12 cellular contexts compared by ENCODE assay signal in the genomic region with DNA sequence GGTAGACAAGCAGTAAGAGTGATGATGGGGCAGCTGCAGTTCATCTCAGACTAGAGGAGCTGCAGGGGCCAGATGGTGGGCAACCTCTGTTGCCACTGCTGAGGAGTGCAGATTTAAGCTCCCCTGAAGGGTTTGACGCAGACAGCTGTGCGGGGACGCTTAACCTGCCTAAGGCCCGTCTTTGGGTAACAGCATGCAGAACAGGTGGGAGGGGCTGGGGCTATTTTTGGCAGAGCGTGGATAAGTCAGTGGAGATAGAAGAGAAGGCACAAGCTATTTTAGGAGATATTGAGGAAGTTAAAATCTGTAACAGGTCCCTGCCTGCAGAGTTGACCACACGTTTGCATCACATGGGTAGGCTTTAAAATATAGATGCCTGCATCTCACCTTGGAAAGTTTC. TPM values are rescaled to one million over a fixed set of nuclear protein-coding genes. Genes with fewer than 3 reads are reported as not detected.
DNase-seq lines count a peak whose midpoint lies in the region; FAIRE-seq and TF ChIP-seq lines count a peak whose summit lies in the region.
"Had no signal": no experiment of that assay in that cellular context is flagged by ENCODE, and none has a peak within 500 bp of the region (broad histone marks: within the 10 kb centered on the region; RNA-seq: fewer than 3 reads in every experiment).

No MANE protein-coding gene starts in this region.

- DNase-seq in A673 (ENCODE audit: low spot score) (no peak), GM19239 (ENCODE audit: insufficient read length, low spot score) (no peak), cardiac muscle cell (ENCODE audit: low read depth in 1 of 2, low spot score in 1 of 2) (peak in 1 of 2 donors; percentile 81), NCI-H345 treated with DMSO at 0.1 percent for 48 hours (lab: John Stamatoyannopoulos, UW; ENCODE audit: unreplicated experiment) (no peak), SW 1271 (lab: John Stamatoyannopoulos, UW) (no peak), NCI-H1417 (lab: John Stamatoyannopoulos, UW) (no peak), MV-4-11 (lab: John Stamatoyannopoulos, UW) (no peak)
- DNase-seq: AML-193, mesendoderm, T1000, uterus had no signal

- H3K9me3 ChIP-seq in A673 (ENCODE audit: low read depth, low read length, poor library complexity, severe bottlenecking) (no peaks in the 10 kb centered on the region), Loucy (ENCODE audit: insufficient read depth, low read depth, low read length) (no peaks in the 10 kb centered on the region), cardiac muscle cell (ENCODE audit: low read depth) (no peaks in the 10 kb centered on the region)
- H3K9me3 ChIP-seq: uterus had no signal

- H3K36me3 ChIP-seq in A673 (ENCODE audit: insufficient read depth, low read length, poor library complexity, severe bottlenecking) = peaks cover 65% of the 10 kb centered on the region
- peaks cover 4% of the 10 kb centered on the region; the same call in 1 of the 2 replicates for H3K36me3 ChIP-seq in Loucy (ENCODE audit: insufficient read depth, low read length)
- no peaks in the 10 kb centered on the region for H3K36me3 ChIP-seq in cardiac muscle cell
- H3K36me3 ChIP-seq: uterus had no signal

- H3K4me1 ChIP-seq in A673 (ENCODE audit: insufficient read depth, low read length, poor library complexity, severe bottlenecking) (peaks cover 75% of the 10 kb centered on the region), Loucy (ENCODE audit: insufficient read depth, low read length, poor library complexity, severe bottlenecking) (peaks cover 47% of the 10 kb centered on the region), cardiac muscle cell (ENCODE audit: low read depth) (peaks cover 54% of the 10 kb centered on the region)

- BruUV-seq in A673 (replicated peaks; lab: Mats Ljungman, UMichigan) = no TSS peak

- CTCF ChIA-PET in A673 (lab: Charles Lee) = no interaction called here

- no peak overlapping the region for H3K9ac ChIP-seq in Loucy (ENCODE audit: low read depth, low read length, poor library complexity, severe bottlenecking)

- peaks cover 11% of the 10 kb centered on the region for H3F3A ChIP-seq in Loucy (ENCODE audit: low read depth)

- peaks cover 96% of the 10 kb centered on the region for H3K79me2 ChIP-seq in Loucy (ENCODE audit: insufficient read depth, low read length)

- peak; percentile 14 for FAIRE-seq in GM19239 (lab: Jason Lieb, UNC)

- no peak overlapping the region for H2AFZ ChIP-seq in Loucy (ENCODE audit: low read length)

- TF ChIP-seq CTCF in A673 (conservative IDR thresholded peaks at IDR 0.05; ENCODE audit: low read depth, low read length) = no peak
- TF ChIP-seq CTCF in Loucy (conservative IDR thresholded peaks at IDR 0.05; ENCODE audit: low read length) = no peak
- TF ChIP-seq CTCF in cardiac muscle cell (IDR thresholded peaks at IDR 0.05; ENCODE audit: low read depth, low read length) = no peak

- H3K9me2 ChIP-seq in Loucy (replicated peaks; ENCODE audit: low read depth, low read length) = no peaks in the 10 kb centered on the region

- no peaks in the 10 kb centered on the region for H3K27me3 ChIP-seq in A673 (replicated peaks; ENCODE audit: insufficient read depth, low read depth, low read length, poor library complexity)
- no peaks in the 10 kb centered on the region for H3K27me3 ChIP-seq in Loucy (ENCODE audit: insufficient read depth, low read length, poor library complexity, severe bottlenecking)
- H3K27me3 ChIP-seq in cardiac muscle cell = no peaks in the 10 kb centered on the region
- H3K27me3 ChIP-seq: uterus had no signal

- peak overlapping the region; percentile 46 for H3K4me2 ChIP-seq in Loucy (ENCODE audit: low read depth, low read length, poor library complexity, severe bottlenecking)

- peak overlapping the region; percentile 92 for H3K27ac ChIP-seq in A673 (ENCODE audit: low read depth, low read length, poor library complexity, severe bottlenecking)
- H3K27ac ChIP-seq in cardiac muscle cell = peak overlapping the region; percentile 96
- H3K27ac ChIP-seq: uterus had no signal

- POLR2A ChIA-PET in A673 (lab: Charles Lee; ENCODE audit: low non-redundant PET) = no interaction called here

- peaks cover 31% of the 10 kb centered on the region for H4K20me1 ChIP-seq in Loucy (ENCODE audit: insufficient read depth, low read length, poor library complexity, severe bottlenecking)

- H3K4me3 ChIP-seq in A673 (ENCODE audit: low read depth, low read length, poor library complexity, severe bottlenecking) (no peak overlapping the region), Loucy (ENCODE audit: low read length, poor library complexity, severe bottlenecking) (no peak overlapping the region), cardiac muscle cell (peak overlapping the region; percentile 6)
- H3K4me3 ChIP-seq: uterus had no signal

- intact Hi-C loops in A673 (cut with micrococcal nuclease; ENCODE audit: unreplicated experiment) = no loop called here

RNA-seq across cellular contexts. Expression of gene CD99, which starts 10.5 kb away (rescaled TPM):
- 1,443 and 1,572 TPM in 2 replicates for total RNA-seq in A673 (2021)
- 361 and 474 TPM in 2 replicates for total RNA-seq in cardiac muscle cell
- 467 and 575 TPM in 2 replicates for polyA plus RNA-seq in cardiac muscle cell

RNA-seq across cellular contexts. Expression of gene XG, which starts 50.2 kb away (rescaled TPM):
- 7.5 and 7.7 TPM in 2 replicates for total RNA-seq in A673 (2021)
- not detected in 2 replicates for total RNA-seq in cardiac muscle cell
- not detected in 2 replicates for polyA plus RNA-seq in cardiac muscle cell
